In genomic region chr11:43976863-43977262, GRCh38 we compare ENCODE assay signal across 22 cellular contexts. TPM values are rescaled to one million over a fixed set of nuclear protein-coding genes. Genes with fewer than 3 reads are reported as not detected.
"Had no signal": no experiment of that assay in that cellular context is flagged by ENCODE, and none has a peak within 500 bp of the region (broad histone marks: within the 10 kb centered on the region; RNA-seq: fewer than 3 reads in every experiment).

No MANE protein-coding gene starts in this region.

- H3K4me1 Mint-ChIP-seq: immature natural killer cell had no signal

- H3K4me1 ChIP-seq: esophagus muscularis mucosa, foreskin keratinocyte, gastroesophageal sphincter had no signal

- H3K4me3 Mint-ChIP-seq: immature natural killer cell, mesothelial cell of epicardium had no signal

- H3K36me3 ChIP-seq: esophagus muscularis mucosa, gastroesophageal sphincter, heart left ventricle, lower lobe of right lung had no signal

- ATAC-seq: foreskin keratinocyte, gastroesophageal sphincter, heart left ventricle, left colon, left lobe of liver, left ventricle myocardium superior, lower lobe of right lung, mucosa of descending colon had no signal

- H3K27ac ChIP-seq: coronary artery, dorsolateral prefrontal cortex, esophagus muscularis mucosa, foreskin keratinocyte, gastroesophageal sphincter, heart left ventricle, hepatocyte, lower lobe of right lung had no signal

- DNase-seq: dermis blood vessel endothelial cell; dorsolateral prefrontal cortex; effector CD4-positive, alpha-beta T cell; effector memory CD4-positive, alpha-beta T cell; foreskin keratinocyte; heart left ventricle; hypothalamus; immature natural killer cell; islet precursor cell; kidney; kidney glomerular epithelial cell; left colon; left ventricle myocardium superior; lower lobe of right lung; mesenchymal stem cell; mucosa of descending colon had no signal

- H3K36me3 Mint-ChIP-seq: mesothelial cell of epicardium had no signal

- H3K27ac Mint-ChIP-seq: immature natural killer cell, mesothelial cell of epicardium had no signal

- H3K4me3 ChIP-seq: coronary artery, dorsolateral prefrontal cortex, esophagus muscularis mucosa, gastroesophageal sphincter, heart left ventricle, hepatocyte, lower lobe of right lung, mucosa of descending colon had no signal

- H3K27me3 ChIP-seq: dorsolateral prefrontal cortex, esophagus muscularis mucosa, gastroesophageal sphincter, heart left ventricle, hepatocyte had no signal

RNA-seq across cellular contexts. Expression of gene C11orf96, which starts 34.4 kb away (rescaled TPM):
- total RNA-seq: foreskin keratinocyte had no signal
- polyA plus RNA-seq: foreskin keratinocyte, immature natural killer cell had no signal
